1 cellular context compared by ENCODE assay signal in genomic region chr9:98047002-98047401, GRCh38.
TF ChIP-seq lines count a peak whose summit lies in the region.

No MANE protein-coding gene starts in this region.

TF ChIP-seq in HepG2, 621 proteins besides CTCF, POLR2A, EP300 and RAD21 (continued from another document):
- TF ChIP-seq ZNF761 (CRISPR knock-in tag; conservative IDR thresholded peaks at IDR 0.05) (no peak), GATAD1 (CRISPR knock-in tag; IDR thresholded peaks at IDR 0.05) (no peak), RBAK (CRISPR knock-in tag; IDR thresholded peaks at IDR 0.05) (no peak), PBX3 (CRISPR knock-in tag; IDR thresholded peaks at IDR 0.05; ENCODE audit: borderline replicate concordance) (no peak), SETDB1 (CRISPR knock-in tag; IDR thresholded peaks at IDR 0.05; ENCODE audit: borderline replicate concordance) (no peak), ATF1 (CRISPR knock-in tag; IDR thresholded peaks at IDR 0.05) (no peak), ZNF598 (CRISPR knock-in tag; IDR thresholded peaks at IDR 0.05; ENCODE audit: borderline replicate concordance) (no peak), YEATS4 (CRISPR knock-in tag; IDR thresholded peaks at IDR 0.05; ENCODE audit: borderline replicate concordance) (no peak), CENPX (CRISPR knock-in tag; IDR thresholded peaks at IDR 0.05) (no peak), EZH2 (conservative IDR thresholded peaks at IDR 0.05; ENCODE audit: low read depth, low read length) (no peak), SAP130 (CRISPR knock-in tag; IDR thresholded peaks at IDR 0.05; ENCODE audit: low read depth) (no peak), GLI4 (CRISPR knock-in tag; IDR thresholded peaks at IDR 0.05; ENCODE audit: borderline replicate concordance) (no peak)
